8 cellular contexts compared by ENCODE assay signal in genomic region chr2:98634406-98635092, GRCh38. TPM values are rescaled to one million over a fixed set of nuclear protein-coding genes. Genes with fewer than 3 reads are reported as not detected.
DNase-seq lines count a peak whose midpoint lies in the region; ATAC-seq and TF ChIP-seq lines count a peak whose summit lies in the region.

No MANE protein-coding gene starts in this region.

- no peaks in the 10 kb centered on the region for H3K27me3 Mint-ChIP-seq in stimulated activated naive CD8-positive, alpha-beta T cell treated with anti-CD3 and anti-CD28 coated beads, Interleukin-15, Interleukin-2, amounts not matched to agents 100 ng/mL and 50 ng/mL, for 24 hours

- H3K4me2 ChIP-seq in hepatocyte: no peak overlapping the region

- 65% methylated on average over 9 of the region's 9 CpGs for WGBS in hepatocyte (ENCODE audit: low lambda C conversion rate, missing lambda C conversion rate)
- 75 to 86% methylated on average over 9 of the region's 9 CpGs for WGBS in sigmoid colon, 2 donors

- no peak for TF ChIP-seq POLR2A in sigmoid colon (IDR thresholded peaks at IDR 0.05)

- no peaks in the 10 kb centered on the region for H3K9me2 ChIP-seq in hepatocyte (replicated peaks; ENCODE audit: insufficient read depth)

- no peaks in the 10 kb centered on the region for H3K9me3 Mint-ChIP-seq in stimulated activated naive CD8-positive, alpha-beta T cell treated with anti-CD3 and anti-CD28 coated beads, Interleukin-15, Interleukin-2, amounts not matched to agents 100 ng/mL and 50 ng/mL, for 24 hours

- H3K4me1 ChIP-seq in hepatocyte (ENCODE audit: insufficient read depth): no peaks in the 10 kb centered on the region
- H3K4me1 ChIP-seq in sigmoid colon: no peaks in the 10 kb centered on the region

- intact Hi-C loops in sigmoid colon (cut with DNase I): no loop called here

- no peaks in the 10 kb centered on the region for H3K27me3 ChIP-seq in hepatocyte
- H3K27me3 ChIP-seq in sigmoid colon: no peaks in the 10 kb centered on the region

- H3K27ac ChIP-seq in hepatocyte: no peak overlapping the region
- H3K27ac ChIP-seq in sigmoid colon: no peak overlapping the region

- H3K36me3 Mint-ChIP-seq in stimulated activated naive CD8-positive, alpha-beta T cell treated with anti-CD3 and anti-CD28 coated beads, Interleukin-15, Interleukin-2, amounts not matched to agents 100 ng/mL and 50 ng/mL, for 24 hours (ENCODE audit: low read depth): peaks cover 17% of the 10 kb centered on the region

- no peak for DNase-seq in activated CD4-positive, CD25-positive, alpha-beta regulatory T cell (lab: John Stamatoyannopoulos, UW)
- DNase-seq in activated CD4-positive, alpha-beta T cell treated with anti-CD3 and anti-CD28 coated beads, Interleukin-2, amount 50 U/mL, for 48 hours: peak; percentile 62 to 72
- DNase-seq in hepatocyte (ENCODE audit: low spot score) (no peak), COR-L47 (lab: John Stamatoyannopoulos, UW) (no peak), sigmoid colon (no peak), NCI-H146 treated with DMSO at 0.1 percent for 48 hours (lab: John Stamatoyannopoulos, UW; ENCODE audit: unreplicated experiment) (no peak)

- no peaks in the 10 kb centered on the region for H4K20me1 ChIP-seq in hepatocyte (ENCODE audit: insufficient read depth, poor library complexity, severe bottlenecking)

- no peak overlapping the region for H3K4me3 ChIP-seq in hepatocyte
- H3K4me3 ChIP-seq in sigmoid colon: no peak overlapping the region

- H3K36me3 ChIP-seq in hepatocyte (replicated peaks; ENCODE audit: insufficient read depth, low read depth) (no peaks in the 10 kb centered on the region), sigmoid colon (peaks cover 4 to 72% (median 11%) of the 10 kb centered on the region in 4 donors)

- H2AFZ ChIP-seq in hepatocyte: no peak overlapping the region

- peak overlapping the region; percentile 50 for H3K4me3 Mint-ChIP-seq in stimulated activated naive CD8-positive, alpha-beta T cell treated with anti-CD3 and anti-CD28 coated beads, Interleukin-15, Interleukin-2, amounts not matched to agents 100 ng/mL and 50 ng/mL, for 24 hours

- TF ChIP-seq CTCF in hepatocyte (IDR thresholded peaks at IDR 0.05; ENCODE audit: poor library complexity) (peak; percentile 26), sigmoid colon (IDR thresholded peaks at IDR 0.05) (no peak)

- H3K4me1 Mint-ChIP-seq in stimulated activated naive CD8-positive, alpha-beta T cell treated with anti-CD3 and anti-CD28 coated beads, Interleukin-15, Interleukin-2, amounts not matched to agents 100 ng/mL and 50 ng/mL, for 24 hours (ENCODE audit: low read depth): peaks cover 29% of the 10 kb centered on the region

- ATAC-seq in activated CD4-positive, CD25-positive, alpha-beta regulatory T cell treated with anti-CD3 and anti-CD28 coated beads, Interleukin-2, amount 50 U/mL, for 24 hours: peak; percentile 36 to 55

- peak overlapping the region; percentile 90 for H3K27ac Mint-ChIP-seq in stimulated activated naive CD8-positive, alpha-beta T cell treated with anti-CD3 and anti-CD28 coated beads, Interleukin-15, Interleukin-2, amounts not matched to agents 100 ng/mL and 50 ng/mL, for 24 hours

- TF ChIP-seq EP300 in sigmoid colon (IDR thresholded peaks at IDR 0.05): no peak

- no peaks in the 10 kb centered on the region for H3K9me3 ChIP-seq in hepatocyte (ENCODE audit: low read depth)
- H3K9me3 ChIP-seq in sigmoid colon: no peaks in the 10 kb centered on the region

- H3K79me2 ChIP-seq in hepatocyte: no peaks in the 10 kb centered on the region

RNA-seq across cellular contexts. Expression of gene UNC50, which starts 26.2 kb away (rescaled TPM):
- total RNA-seq in hepatocyte (64.9 and 80.0 TPM in 2 replicates), sigmoid colon (10 to 100 TPM; 39.4 to 61.0 (median 52.7) TPM)
- polyA plus RNA-seq in hepatocyte (78.8 and 80.4 TPM in 2 replicates), sigmoid colon (10 to 100 TPM; 12.5 to 29.0 (median 19.8) TPM)

RNA-seq across cellular contexts. Expression of gene COA5, which starts 26.2 kb away (rescaled TPM):
- total RNA-seq in hepatocyte (50.7 and 58.4 TPM in 2 replicates), sigmoid colon (10 to 100 TPM; 35.5 to 53.8 (median 43.4) TPM)
- polyA plus RNA-seq in hepatocyte (48.8 and 49.9 TPM in 2 replicates), sigmoid colon (10 to 100 TPM; 28.3 to 44.4 (median 38.8) TPM)

Comparison
In these comparisons a context has a peak if more than half of its experiments do, and no peak if none do; other contexts are left out.
1. DNase-seq: peak in activated CD4-positive, alpha-beta T cell treated with anti-CD3 and anti-CD28 coated beads, Interleukin-2, amount 50 U/mL, for 48 hours (2 of 2); none in activated CD4-positive, CD25-positive, alpha-beta regulatory T cell (0 of 4), hepatocyte (single experiment), COR-L47 (single experiment), sigmoid colon (single experiment) and NCI-H146 treated with DMSO at 0.1 percent for 48 hours (single experiment).